ENCODE assay signal across 1 cellular context in the genomic region with DNA sequence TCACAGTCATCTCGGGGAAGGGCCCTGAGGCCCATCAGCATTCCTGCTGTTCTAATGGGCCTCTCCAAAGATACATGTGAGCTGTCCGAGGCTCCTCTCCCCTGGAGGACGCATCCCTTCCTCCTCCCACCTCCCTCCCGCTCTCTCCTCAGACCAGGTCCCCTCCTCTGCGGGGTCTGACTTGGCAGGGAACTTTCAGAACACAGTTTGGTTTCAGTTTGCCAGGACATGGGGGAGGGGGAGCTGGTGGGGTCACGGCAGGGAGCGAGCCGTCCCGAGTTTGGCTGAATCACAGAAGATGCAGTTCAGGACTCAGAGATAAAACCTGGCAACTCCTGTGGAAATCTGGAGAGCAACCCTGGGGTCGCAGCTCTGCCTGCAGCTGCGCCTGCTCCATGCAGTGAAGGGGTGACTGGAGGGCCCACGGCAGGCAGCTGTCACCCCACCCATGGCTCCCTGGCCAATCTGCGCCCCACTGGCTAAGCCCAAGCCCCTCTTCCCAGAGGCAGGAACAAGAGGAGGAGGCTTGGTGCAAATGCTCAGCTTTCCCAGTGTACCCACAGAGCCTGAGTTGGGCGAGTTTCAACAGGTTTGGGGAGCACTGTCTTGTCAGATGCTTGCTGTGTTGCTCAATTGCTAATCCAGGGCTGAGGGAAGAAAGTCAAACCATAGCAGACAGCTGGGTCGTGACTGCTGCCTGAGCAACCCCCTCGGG.
TF ChIP-seq lines count a peak whose summit lies in the region.

No MANE protein-coding gene starts in this region.

TF ChIP-seq in IMR-90, 13 proteins besides CTCF, POLR2A, EP300 and RAD21:
- TF ChIP-seq FOS (IDR thresholded peaks at IDR 0.05; ENCODE audit: low read depth, low read length) (no peak), MAFK (IDR thresholded peaks at IDR 0.05; ENCODE audit: low read depth, low read length) (no peak), BHLHE40 (IDR thresholded peaks at IDR 0.05; ENCODE audit: low read depth, low read length) (no peak), MAZ (IDR thresholded peaks at IDR 0.05; ENCODE audit: borderline replicate concordance, low read depth, low read length) (no peak), NFE2L2 (IDR thresholded peaks at IDR 0.05; ENCODE audit: low read depth, low read length) (no peak), SMC3 (IDR thresholded peaks at IDR 0.05; ENCODE audit: low read depth, low read length) (no peak), CEBPB (IDR thresholded peaks at IDR 0.05; ENCODE audit: low read depth, low read length) (no peak), MXI1 (IDR thresholded peaks at IDR 0.05; ENCODE audit: borderline replicate concordance, low read depth, low read length) (no peak), RCOR1 (IDR thresholded peaks at IDR 0.05; ENCODE audit: insufficient replicate concordance, low read length) (no peak), CHD1 (IDR thresholded peaks at IDR 0.05; ENCODE audit: low read depth, low read length) (no peak), RFX5 (IDR thresholded peaks at IDR 0.05; ENCODE audit: low read depth, low read length) (no peak)
- TF ChIP-seq, protein P1, sequence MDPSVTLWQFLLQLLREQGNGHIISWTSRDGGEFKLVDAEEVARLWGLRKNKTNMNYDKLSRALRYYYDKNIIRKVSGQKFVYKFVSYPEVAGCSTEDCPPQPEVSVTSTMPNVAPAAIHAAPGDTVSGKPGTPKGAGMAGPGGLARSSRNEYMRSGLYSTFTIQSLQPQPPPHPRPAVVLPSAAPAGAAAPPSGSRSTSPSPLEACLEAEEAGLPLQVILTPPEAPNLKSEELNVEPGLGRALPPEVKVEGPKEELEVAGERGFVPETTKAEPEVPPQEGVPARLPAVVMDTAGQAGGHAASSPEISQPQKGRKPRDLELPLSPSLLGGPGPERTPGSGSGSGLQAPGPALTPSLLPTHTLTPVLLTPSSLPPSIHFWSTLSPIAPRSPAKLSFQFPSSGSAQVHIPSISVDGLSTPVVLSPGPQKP (IDR thresholded peaks at IDR 0.05; ENCODE audit: borderline replicate concordance, low read depth, low read length) = no peak
- TF ChIP-seq, protein P2, sequence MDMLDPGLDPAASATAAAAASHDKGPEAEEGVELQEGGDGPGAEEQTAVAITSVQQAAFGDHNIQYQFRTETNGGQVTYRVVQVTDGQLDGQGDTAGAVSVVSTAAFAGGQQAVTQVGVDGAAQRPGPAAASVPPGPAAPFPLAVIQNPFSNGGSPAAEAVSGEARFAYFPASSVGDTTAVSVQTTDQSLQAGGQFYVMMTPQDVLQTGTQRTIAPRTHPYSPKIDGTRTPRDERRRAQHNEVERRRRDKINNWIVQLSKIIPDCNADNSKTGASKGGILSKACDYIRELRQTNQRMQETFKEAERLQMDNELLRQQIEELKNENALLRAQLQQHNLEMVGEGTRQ (IDR thresholded peaks at IDR 0.05; ENCODE audit: low read depth, low read length) = no peak
TF ChIP-seq in IMR-90: peak in this region for 0.
